8 cellular contexts compared by ENCODE assay signal in genomic region chr9:2132484-2133082, GRCh38.
DNase-seq lines count a peak whose midpoint lies in the region; ATAC-seq and TF ChIP-seq lines count a peak whose summit lies in the region.

No MANE protein-coding gene starts in this region.

- H3K9me3 ChIP-seq in BLaER1 treated with 17β-estradiol and CSF1 and Interleukin-3, amounts not matched to agents 10 nM and 100 nM (replicated peaks in 1 of 11) = peaks cover 0 to 18% (median 10%) of the 10 kb centered on the region in 11 experiments; a peak in 7 of 22 replicates
- H3K9me3 ChIP-seq in SK-N-MC (ENCODE audit: low read depth, low read length) (no peaks in the 10 kb centered on the region), thoracic aorta (no peaks in the 10 kb centered on the region)

- intact Hi-C loops in posterior vena cava (cut with DNase I) = loop anchor here in 1 of 2 donors (5.0 to 10.0 kb wide), 2 partner anchors 592 to 680 kb away; no protein-coding TSS in a partner anchor

- H3K4me1 ChIP-seq in BLaER1 treated with 17β-estradiol and CSF1 and Interleukin-3, amounts not matched to agents 10 nM and 100 nM = peaks cover 10 to 32% (median 23%) of the 10 kb centered on the region in 10 experiments
- peaks cover 15 to 36% of the 10 kb centered on the region in 2 donors for H3K4me1 ChIP-seq in thoracic aorta (ENCODE audit: control insufficient read depth in 1 of 2, low read depth in 2 of 2)

- H3K4me3 ChIP-seq in BLaER1 treated with 17β-estradiol and CSF1 and Interleukin-3, amounts not matched to agents 10 nM and 100 nM = no peak overlapping the region
- no peak overlapping the region for H3K4me3 ChIP-seq in SK-N-MC
- H3K4me3 ChIP-seq in thoracic aorta = no peak overlapping the region

- peak overlapping the region in 4 of 11 experiments; percentile 2 to 39 (median 29); a peak in 4 of 22 replicates for H3K27ac ChIP-seq in BLaER1 treated with 17β-estradiol and CSF1 and Interleukin-3, amounts not matched to agents 10 nM and 100 nM
- H3K27ac ChIP-seq in SK-N-MC (no peak overlapping the region), thoracic aorta (no peak overlapping the region)

- peak overlapping the region in 7 of 11 experiments; percentile 4 to 36 (median 21); a peak in 8 of 22 replicates for H3K4me2 ChIP-seq in BLaER1 treated with 17β-estradiol and CSF1 and Interleukin-3, amounts not matched to agents 10 nM and 100 nM

- H3K36me3 ChIP-seq in BLaER1 treated with 17β-estradiol and CSF1 and Interleukin-3, amounts not matched to agents 10 nM and 100 nM = peaks cover 61 to 92% (median 80%) of the 10 kb centered on the region in 11 experiments
- no peaks in the 10 kb centered on the region; the same call in 1 of the 2 replicates for H3K36me3 ChIP-seq in SK-N-MC (ENCODE audit: insufficient read depth, low read length)
- no peaks in the 10 kb centered on the region for H3K36me3 ChIP-seq in thoracic aorta

- peaks cover 0 to 82% (median 9%) of the 10 kb centered on the region in 11 experiments; a peak in 10 of 22 replicates for H4K20me1 ChIP-seq in BLaER1 treated with 17β-estradiol and CSF1 and Interleukin-3, amounts not matched to agents 10 nM and 100 nM

- peak; percentile 81 for TF ChIP-seq CTCF in thoracic aorta (IDR thresholded peaks at IDR 0.05)

- DNase-seq in HT-29 (ENCODE audit: low spot score) (peak; percentile 45), SK-N-MC (ENCODE audit: low read depth, low spot score) (no peak), glomerular endothelial cell (ENCODE audit: extremely low read depth, low read depth, low spot score) (peak; percentile 22), thoracic aorta (ENCODE audit: low spot score) (no peak), posterior vena cava (ENCODE audit: low spot score) (no peak)

- H3K9ac ChIP-seq in BLaER1 treated with 17β-estradiol and CSF1 and Interleukin-3, amounts not matched to agents 10 nM and 100 nM = peak overlapping the region in 3 of 11 experiments; percentile 3 to 32 (median 13); a peak in 4 of 22 replicates
- peak overlapping the region; percentile 20 for H3K9ac ChIP-seq in SK-N-MC (ENCODE audit: insufficient read length)

- no peak for ATAC-seq in thoracic aorta (ENCODE audit: insufficient number of reproducible peaks, low FRiP score, low read depth)
- ATAC-seq in HG03175 (IDR thresholded peaks at IDR 0.05; ENCODE audit: unreplicated experiment) = no peak
- ATAC-seq in GM21390 (IDR thresholded peaks at IDR 0.05; ENCODE audit: unreplicated experiment) = no peak

- no peaks in the 10 kb centered on the region for H3K27me3 ChIP-seq in BLaER1 treated with 17β-estradiol and CSF1 and Interleukin-3, amounts not matched to agents 10 nM and 100 nM
- no peaks in the 10 kb centered on the region for H3K27me3 ChIP-seq in thoracic aorta (replicated peaks; ENCODE audit: insufficient read depth)

Comparison
In these comparisons a context has a peak if more than half of its experiments do, and no peak if none do; other contexts are left out.
1. DNase-seq: peak in HT-29 (single experiment) and glomerular endothelial cell (single experiment); none in SK-N-MC (single experiment), thoracic aorta (single experiment) and posterior vena cava (single experiment).